Comparison of ENCODE assay signal across 20 cellular contexts in genomic region chr3:71229905-71230657, GRCh38.
A peak's percentile ranks its signal among the peaks of the same experiment; 100 is the strongest.
DNase-seq lines count a peak whose midpoint lies in the region; ATAC-seq, FAIRE-seq and TF ChIP-seq lines count a peak whose summit lies in the region.
"Had no signal": no experiment of that assay in that cellular context is flagged by ENCODE, and none has a peak within 500 bp of the region (broad histone marks: within the 10 kb centered on the region; RNA-seq: fewer than 3 reads in every experiment).

No MANE protein-coding gene starts in this region.

- no peaks in the 10 kb centered on the region for H3K9me3 Mint-ChIP-seq in activated CD8-positive, alpha-beta T cell treated with anti-CD3 and anti-CD28 coated beads for 36 hours
- H3K9me3 Mint-ChIP-seq in activated CD8-positive, alpha-beta T cell treated with anti-CD3 and anti-CD28 coated beads, Interleukin-2, amount 10 ng/mL, durations not matched to agents 7 days and 5 days (ENCODE audit: insufficient read depth), result no peaks in the 10 kb centered on the region
- peaks cover 3% of the 10 kb centered on the region for H3K9me3 Mint-ChIP-seq in stimulated activated memory B cell treated with anti-CD40 and anti-IgM and Interleukin-4, amounts not matched to agents 10 μg/mL and 1 μg/mL and 100 μg/mL, for 72 hours
- H3K9me3 Mint-ChIP-seq: effector memory CD8-positive, alpha-beta T cell had no signal

- H3K9ac ChIP-seq in endothelial cell of umbilical vein (replicated peaks; ENCODE audit: extremely low read depth, insufficient read depth, low read length), result no peak overlapping the region

- H2AFZ ChIP-seq in endothelial cell of umbilical vein (ENCODE audit: low read depth, low read length), result peak overlapping the region; percentile 26
- H2AFZ ChIP-seq: PC-9 had no signal

- H3K27ac ChIP-seq in endothelial cell of umbilical vein (ENCODE audit: insufficient read depth, low read depth, low read length), result no peak overlapping the region
- H3K27ac ChIP-seq in upper lobe of right lung, result no peak overlapping the region
- H3K27ac ChIP-seq: esophagus squamous epithelium, PC-9, vagina had no signal

- POLR2A ChIA-PET in activated CD8-positive, alpha-beta T cell treated with anti-CD3 and anti-CD28 coated beads for 36 hours (lab: Charles Lee), result interaction anchor here (0.7 to 2.3 kb wide), 8 partner anchors 33 to 352 kb away, joined by 3 to 11 read pairs (median 3); no protein-coding TSS in a partner anchor
- POLR2A ChIA-PET in activated CD8-positive, alpha-beta T cell treated with anti-CD3 and anti-CD28 coated beads, Interleukin-2, amount 10 ng/mL, durations not matched to agents 7 days and 5 days (lab: Charles Lee), result interaction anchor here (0.6 to 1.3 kb wide), 2 partner anchors 34 to 471 kb away, joined by 3 read pairs; no protein-coding TSS in a partner anchor
- POLR2A ChIA-PET in endothelial cell of umbilical vein (lab: Charles Lee), result interaction anchor here (0.6 kb wide), 1 partner anchor 1146 kb away, joined by 8 read pairs; no protein-coding TSS in a partner anchor

- peak; percentile 31 for FAIRE-seq in endothelial cell of umbilical vein (lab: Jason Lieb, UNC)
- FAIRE-seq: A204.1 had no signal

- peak; percentile 42 for DNase-seq in activated CD8-positive, alpha-beta T cell treated with anti-CD3 and anti-CD28 coated beads for 36 hours
- no peak for DNase-seq in activated CD8-positive, alpha-beta T cell treated with anti-CD3 and anti-CD28 coated beads, Interleukin-2, amount 10 ng/mL, durations not matched to agents 7 days and 5 days
- DNase-seq in NCI-H69 (lab: John Stamatoyannopoulos, UW), result peak; percentile 63
- DNase-seq in endothelial cell of umbilical vein (ENCODE audit: low read depth, low spot score), result peak; percentile 20
- no peak for DNase-seq in DMS53 (lab: John Stamatoyannopoulos, UW)
- no peak for DNase-seq in upper lobe of right lung
- DNase-seq: activated CD4-positive, alpha-beta T cell treated with anti-CD3 and anti-CD28 coated beads, Interleukin-2, amount 10 ng/mL, durations not matched to agents 7 days and 5 days; effector memory CD8-positive, alpha-beta T cell; esophagus squamous epithelium; HCEC 1CT; left colon; NCI-H1436 treated with DMSO at 0.1 percent for 48 hours; PC-9; SHP77 treated with DMSO at 0.1 percent for 48 hours; stimulated activated CD4-positive, alpha-beta T cell treated with anti-CD3 and anti-CD28 coated beads, Interleukin-4, amount 100 ng/mL, for 1 hour had no signal

- dilution Hi-C loops in endothelial cell of umbilical vein (cut with MboI; ENCODE audit: extremely low pct_ligation_motif_present, low sequenced_read_pairs), result no loop called here

- H3K9me3 ChIP-seq in endothelial cell of umbilical vein (replicated peaks; ENCODE audit: control insufficient read depth, insufficient read depth, low read length), result no peaks in the 10 kb centered on the region
- H3K9me3 ChIP-seq in upper lobe of right lung, result no peaks in the 10 kb centered on the region
- H3K9me3 ChIP-seq: esophagus squamous epithelium, vagina had no signal

- no peaks in the 10 kb centered on the region for H3K79me2 ChIP-seq in endothelial cell of umbilical vein (ENCODE audit: control insufficient read depth, insufficient read depth, low read length)

- H3K9me1 ChIP-seq in endothelial cell of umbilical vein (replicated peaks; ENCODE audit: control insufficient read depth, extremely low read depth, insufficient read depth, low read length), result no peaks in the 10 kb centered on the region

- no peak overlapping the region for H3K4me3 Mint-ChIP-seq in activated CD8-positive, alpha-beta T cell treated with anti-CD3 and anti-CD28 coated beads for 36 hours
- no peak overlapping the region for H3K4me3 Mint-ChIP-seq in activated CD8-positive, alpha-beta T cell treated with anti-CD3 and anti-CD28 coated beads, Interleukin-2, amount 10 ng/mL, durations not matched to agents 7 days and 5 days
- no peak overlapping the region for H3K4me3 Mint-ChIP-seq in stimulated activated memory B cell treated with anti-CD40 and anti-IgM and Interleukin-4, amounts not matched to agents 10 μg/mL and 1 μg/mL and 100 μg/mL, for 72 hours
- H3K4me3 Mint-ChIP-seq: activated CD4-positive, alpha-beta T cell treated with anti-CD3 and anti-CD28 coated beads, Interleukin-2, amount 10 ng/mL, durations not matched to agents 7 days and 5 days; brain; effector memory CD8-positive, alpha-beta T cell had no signal

- H3K36me3 ChIP-seq in endothelial cell of umbilical vein (ENCODE audit: control insufficient read depth in 2 of 2, extremely low read depth in 1 of 2, insufficient read depth in 2 of 2, low read length in 2 of 2) (no peaks in the 10 kb centered on the region), upper lobe of right lung (no peaks in the 10 kb centered on the region)
- H3K36me3 ChIP-seq: esophagus squamous epithelium, vagina had no signal

- peaks cover 90% of the 10 kb centered on the region for H3K4me1 Mint-ChIP-seq in activated CD8-positive, alpha-beta T cell treated with anti-CD3 and anti-CD28 coated beads for 36 hours (ENCODE audit: low read depth)
- H3K4me1 Mint-ChIP-seq in activated CD8-positive, alpha-beta T cell treated with anti-CD3 and anti-CD28 coated beads, Interleukin-2, amount 10 ng/mL, durations not matched to agents 7 days and 5 days (ENCODE audit: low read depth), result peaks cover 64% of the 10 kb centered on the region
- H3K4me1 Mint-ChIP-seq in stimulated activated memory B cell treated with anti-CD40 and anti-IgM and Interleukin-4, amounts not matched to agents 10 μg/mL and 1 μg/mL and 100 μg/mL, for 72 hours, result peaks cover 51% of the 10 kb centered on the region

- no peak overlapping the region for H3K4me3 ChIP-seq in endothelial cell of umbilical vein (replicated peaks in 1 of 3; ENCODE audit: insufficient read depth in 1 of 3, low read depth in 1 of 3, low read length in 3 of 3)
- no peak overlapping the region for H3K4me3 ChIP-seq in upper lobe of right lung
- H3K4me3 ChIP-seq: esophagus squamous epithelium, PC-9, vagina had no signal

- no TSS peak for BruUV-seq in endothelial cell of umbilical vein (replicated peaks; lab: Mats Ljungman, UMichigan)

- CTCF ChIA-PET in activated CD8-positive, alpha-beta T cell treated with anti-CD3 and anti-CD28 coated beads for 36 hours (lab: Charles Lee), result interaction anchor here (0.8 to 1.5 kb wide), 7 partner anchors 16 to 226 kb away, joined by 3 to 4 read pairs (median 3); no protein-coding TSS in a partner anchor
- CTCF ChIA-PET in activated CD8-positive, alpha-beta T cell treated with anti-CD3 and anti-CD28 coated beads, Interleukin-2, amount 10 ng/mL, durations not matched to agents 7 days and 5 days (lab: Charles Lee), result interaction anchor here (0.7 to 2.8 kb wide), 10 partner anchors 66 to 356 kb away, joined by 3 to 11 read pairs (median 3); no protein-coding TSS in a partner anchor
- CTCF ChIA-PET in endothelial cell of umbilical vein (lab: Charles Lee), result interaction anchor here (0.6 to 1.3 kb wide), 6 partner anchors 9 to 448 kb away, joined by 3 to 4 read pairs (median 3); no protein-coding TSS in a partner anchor

- no peak for TF ChIP-seq CTCF in activated CD8-positive, alpha-beta T cell treated with anti-CD3 and anti-CD28 coated beads for 36 hours (IDR thresholded peaks at IDR 0.05)
- TF ChIP-seq CTCF in endothelial cell of umbilical vein (IDR thresholded peaks at IDR 0.05; ENCODE audit: extremely low read depth in 1 of 2, insufficient read depth in 1 of 2, low read depth in 1 of 2, low read length in 2 of 2) (no peak), upper lobe of right lung (IDR thresholded peaks at IDR 0.05) (no peak)

- TF ChIP-seq POLR2A in endothelial cell of umbilical vein (IDR thresholded peaks at IDR 0.05; ENCODE audit: low read depth, low read length), result no peak

- H3K4me1 ChIP-seq in endothelial cell of umbilical vein (ENCODE audit: control insufficient read depth, extremely low read depth, insufficient read depth, low read length), result peaks cover 22% of the 10 kb centered on the region
- no peaks in the 10 kb centered on the region for H3K4me1 ChIP-seq in upper lobe of right lung

- H3K36me3 Mint-ChIP-seq in activated CD8-positive, alpha-beta T cell treated with anti-CD3 and anti-CD28 coated beads for 36 hours (ENCODE audit: low read depth), result peaks cover 14% of the 10 kb centered on the region
- H3K36me3 Mint-ChIP-seq in activated CD8-positive, alpha-beta T cell treated with anti-CD3 and anti-CD28 coated beads, Interleukin-2, amount 10 ng/mL, durations not matched to agents 7 days and 5 days (ENCODE audit: low read depth), result peaks cover 1% of the 10 kb centered on the region
- H3K36me3 Mint-ChIP-seq in stimulated activated memory B cell treated with anti-CD40 and anti-IgM and Interleukin-4, amounts not matched to agents 10 μg/mL and 1 μg/mL and 100 μg/mL, for 72 hours, result peaks cover 20% of the 10 kb centered on the region

- peak overlapping the region; percentile 71 for H3K27ac Mint-ChIP-seq in activated CD8-positive, alpha-beta T cell treated with anti-CD3 and anti-CD28 coated beads for 36 hours
- H3K27ac Mint-ChIP-seq in activated CD8-positive, alpha-beta T cell treated with anti-CD3 and anti-CD28 coated beads, Interleukin-2, amount 10 ng/mL, durations not matched to agents 7 days and 5 days, result no peak overlapping the region
- H3K27ac Mint-ChIP-seq in stimulated activated memory B cell treated with anti-CD40 and anti-IgM and Interleukin-4, amounts not matched to agents 10 μg/mL and 1 μg/mL and 100 μg/mL, for 72 hours, result peak overlapping the region; percentile 20
- H3K27ac Mint-ChIP-seq: activated CD4-positive, alpha-beta T cell treated with anti-CD3 and anti-CD28 coated beads, Interleukin-2, amount 10 ng/mL, durations not matched to agents 7 days and 5 days; effector memory CD8-positive, alpha-beta T cell had no signal

- H4K20me1 ChIP-seq in endothelial cell of umbilical vein (replicated peaks; ENCODE audit: control insufficient read depth, extremely low read depth, insufficient read depth, low read length), result no peaks in the 10 kb centered on the region

- ATAC-seq in activated CD8-positive, alpha-beta T cell treated with anti-CD3 and anti-CD28 coated beads for 36 hours, result no peak
- no peak for ATAC-seq in activated CD8-positive, alpha-beta T cell treated with anti-CD3 and anti-CD28 coated beads, Interleukin-2, amount 10 ng/mL, durations not matched to agents 7 days and 5 days
- ATAC-seq in stimulated activated memory B cell treated with anti-CD40 and anti-IgM and Interleukin-4, amounts not matched to agents 10 μg/mL and 1 μg/mL and 100 μg/mL, for 72 hours, result no peak
- no peak for ATAC-seq in HG02623 (IDR thresholded peaks at IDR 0.05; ENCODE audit: unreplicated experiment)
- ATAC-seq in upper lobe of right lung, result no peak
- ATAC-seq: effector memory CD8-positive, alpha-beta T cell; left colon had no signal

- no peak overlapping the region for H3K4me2 ChIP-seq in endothelial cell of umbilical vein (ENCODE audit: insufficient read depth, low read length)
- H3K4me2 ChIP-seq: PC-9 had no signal

- intact Hi-C loops in activated CD8-positive, alpha-beta T cell treated with anti-CD3 and anti-CD28 coated beads for 36 hours (cut with micrococcal nuclease), result loop anchor here (5.0 to 10.0 kb wide), 3 partner anchors 143 to 265 kb away; no protein-coding TSS in a partner anchor
- intact Hi-C loops in endothelial cell of umbilical vein (cut with micrococcal nuclease) (loop anchor here (5.0 kb wide), 1 partner anchor 352 kb away; the partner anchor contains the start of gene FOXP1), upper lobe of right lung (cut with DNase I) (no loop called here)

- no peaks in the 10 kb centered on the region for H3K27me3 Mint-ChIP-seq in activated CD8-positive, alpha-beta T cell treated with anti-CD3 and anti-CD28 coated beads for 36 hours
- no peaks in the 10 kb centered on the region for H3K27me3 Mint-ChIP-seq in activated CD8-positive, alpha-beta T cell treated with anti-CD3 and anti-CD28 coated beads, Interleukin-2, amount 10 ng/mL, durations not matched to agents 7 days and 5 days (ENCODE audit: low read depth)
- no peaks in the 10 kb centered on the region for H3K27me3 Mint-ChIP-seq in stimulated activated memory B cell treated with anti-CD40 and anti-IgM and Interleukin-4, amounts not matched to agents 10 μg/mL and 1 μg/mL and 100 μg/mL, for 72 hours
- H3K27me3 Mint-ChIP-seq: effector memory CD8-positive, alpha-beta T cell had no signal

- H3K27me3 ChIP-seq in endothelial cell of umbilical vein (ENCODE audit: control insufficient read depth in 2 of 2, insufficient read depth in 2 of 2, low read length in 2 of 2), result no peaks in the 10 kb centered on the region
- no peaks in the 10 kb centered on the region for H3K27me3 ChIP-seq in upper lobe of right lung
- H3K27me3 ChIP-seq: esophagus squamous epithelium, vagina had no signal

Comparison
In these comparisons a context has a peak if more than half of its experiments do, and no peak if none do; other contexts are left out.
1. DNase-seq: peak in activated CD8-positive, alpha-beta T cell treated with anti-CD3 and anti-CD28 coated beads for 36 hours (single experiment), NCI-H69 (single experiment) and endothelial cell of umbilical vein (single experiment); none in activated CD8-positive, alpha-beta T cell treated with anti-CD3 and anti-CD28 coated beads, Interleukin-2, amount 10 ng/mL, durations not matched to agents 7 days and 5 days (single experiment), DMS53 (single experiment) and upper lobe of right lung (single experiment).